ENCODE assay signal across 8 cellular contexts in genomic region chr2:157441072-157441454, GRCh38. TPM values are rescaled to one million over a fixed set of nuclear protein-coding genes. Genes with fewer than 3 reads are reported as not detected.
DNase-seq lines count a peak whose midpoint lies in the region; ATAC-seq, FAIRE-seq and TF ChIP-seq lines count a peak whose summit lies in the region.

No MANE protein-coding gene starts in this region.

- peaks cover 5 to 17% (median 11%) of the 10 kb centered on the region in 3 donors for H3K4me1 ChIP-seq in pancreas

- DNase-seq in CD4-positive, alpha-beta T cell = peak in 2 of 10 experiments; percentile 42 to 47
- no peak for DNase-seq in GM19239 (ENCODE audit: insufficient read length, low spot score)
- DNase-seq in pancreas = peak in 1 of 6 donors; percentile 35
- no peak for DNase-seq in midbrain (lab: John Stamatoyannopoulos, UW)
- no peak for DNase-seq in occipital lobe (lab: John Stamatoyannopoulos, UW)
- DNase-seq in NCI-H774 (lab: John Stamatoyannopoulos, UW) = no peak

- CTCF ChIA-PET in CD4-positive, alpha-beta T cell (lab: Charles Lee) = interaction anchor here (0.7 to 3.7 kb wide), 6 partner anchors 17 to 331 kb away, joined by 3 to 41 read pairs (median 4); no protein-coding TSS in a partner anchor

- no peak for TF ChIP-seq CTCF in CD4-positive, alpha-beta T cell (IDR thresholded peaks at IDR 0.05)
- TF ChIP-seq CTCF in pancreas (IDR thresholded peaks at IDR 0.05) = no peak

- H3K9me3 ChIP-seq in CD4-positive, alpha-beta T cell (ENCODE audit: control insufficient read depth, low read length) = no peaks in the 10 kb centered on the region
- H3K9me3 ChIP-seq in pancreas = no peaks in the 10 kb centered on the region

- peak overlapping the region; percentile 97 for H3K27ac Mint-ChIP-seq in CD4-positive, alpha-beta T cell
- peak overlapping the region; percentile 96 for H3K27ac Mint-ChIP-seq in activated T-helper 17 cell treated with anti-CD3 and anti-CD28 coated beads, Interleukin-2, amount 50 U/mL, for 72 hours

- FAIRE-seq in GM19239 (lab: Jason Lieb, UNC) = peak; percentile 98
- no peak for FAIRE-seq in pancreas (lab: Jason Lieb, UNC)

- no peaks in the 10 kb centered on the region for H3K9me3 Mint-ChIP-seq in CD4-positive, alpha-beta T cell
- H3K9me3 Mint-ChIP-seq in activated T-helper 17 cell treated with anti-CD3 and anti-CD28 coated beads, Interleukin-2, amount 50 U/mL, for 72 hours = no peaks in the 10 kb centered on the region

- POLR2A ChIA-PET in CD4-positive, alpha-beta T cell (lab: Charles Lee) = interaction anchor here (0.7 to 17.5 kb wide), 23 partner anchors 8 to 450 kb away, joined by 3 to 384 read pairs (median 9); partner anchors contain the start of gene ACVR1

- H3K36me3 ChIP-seq in pancreas = no peaks in the 10 kb centered on the region

- intact Hi-C loops in CD4-positive, alpha-beta T cell (cut with DNase I, micrococcal nuclease) = loop anchor here (1.0 to 5.0 kb wide), 6 partner anchors 23 to 114 kb away; no protein-coding TSS in a partner anchor
- intact Hi-C loops in pancreas (cut with DNase I) = no loop called here

- peak overlapping the region in 1 of 4 donors; percentile 28 for H3K4me3 ChIP-seq in pancreas

- peak overlapping the region; percentile 95 for H3K4me3 Mint-ChIP-seq in CD4-positive, alpha-beta T cell
- H3K4me3 Mint-ChIP-seq in activated T-helper 17 cell treated with anti-CD3 and anti-CD28 coated beads, Interleukin-2, amount 50 U/mL, for 72 hours = peak overlapping the region; percentile 92

- 42 to 55% methylated on average over 2 of the region's 2 CpGs for WGBS in pancreas, 2 donors

- peaks cover 31% of the 10 kb centered on the region for H3K4me1 Mint-ChIP-seq in CD4-positive, alpha-beta T cell (ENCODE audit: low read depth)
- peaks cover 8% of the 10 kb centered on the region for H3K4me1 Mint-ChIP-seq in activated T-helper 17 cell treated with anti-CD3 and anti-CD28 coated beads, Interleukin-2, amount 50 U/mL, for 72 hours

- H3K27me3 ChIP-seq in CD4-positive, alpha-beta T cell (ENCODE audit: control insufficient read depth, insufficient read depth, low read length) = no peaks in the 10 kb centered on the region
- no peaks in the 10 kb centered on the region for H3K27me3 ChIP-seq in pancreas

- ATAC-seq in CD4-positive, alpha-beta T cell (ENCODE audit: poor library complexity) = peak; percentile 59
- ATAC-seq in HG03280 (IDR thresholded peaks at IDR 0.05; ENCODE audit: unreplicated experiment) (peak; percentile 39), pancreas (peak; percentile 65 to 89 (median 82))
- peak; percentile 19 for ATAC-seq in activated T-helper 17 cell treated with anti-CD3 and anti-CD28 coated beads, Interleukin-2, amount 50 U/mL, for 72 hours (replicated peaks)

- peaks cover 87% of the 10 kb centered on the region for H3K36me3 Mint-ChIP-seq in CD4-positive, alpha-beta T cell (ENCODE audit: low read depth)
- peaks cover 91% of the 10 kb centered on the region for H3K36me3 Mint-ChIP-seq in activated T-helper 17 cell treated with anti-CD3 and anti-CD28 coated beads, Interleukin-2, amount 50 U/mL, for 72 hours (ENCODE audit: low read depth)

- no peaks in the 10 kb centered on the region for H3K27me3 Mint-ChIP-seq in CD4-positive, alpha-beta T cell
- no peaks in the 10 kb centered on the region for H3K27me3 Mint-ChIP-seq in activated T-helper 17 cell treated with anti-CD3 and anti-CD28 coated beads, Interleukin-2, amount 50 U/mL, for 72 hours

- peak overlapping the region; percentile 97 for H3K27ac ChIP-seq in CD4-positive, alpha-beta T cell (ENCODE audit: low read depth, low read length)
- H3K27ac ChIP-seq in pancreas = peak overlapping the region in 2 of 4 donors; percentile 50 to 60

RNA-seq across cellular contexts. Expression of gene CYTIP, which starts 2.8 kb away (rescaled TPM):
- total RNA-seq in CD4-positive, alpha-beta T cell = 100 to 1,000 TPM; 474 to 490 TPM
- 100 to 1,000 TPM; 581 to 591 TPM for total RNA-seq in activated T-helper 17 cell treated with anti-CD3 and anti-CD28 coated beads, Interleukin-2, amount 50 U/mL, for 72 hours
- total RNA-seq in pancreas = 1 to 10 TPM; 1.2 to 6.4 (median 4.1) TPM
- under 1 TPM; 0.47 to 0.68 TPM for polyA plus RNA-seq in pancreas
- 5.1 TPM for total RNA-seq in occipital lobe

Comparison
In these comparisons a context has a peak if more than half of its experiments do, and no peak if none do; other contexts are left out.
1. ATAC-seq: peak in every context shown above with its lines; median percentile 82 in pancreas; 59 in CD4-positive, alpha-beta T cell; 39 in HG03280; 19 in activated T-helper 17 cell treated with anti-CD3 and anti-CD28 coated beads, Interleukin-2, amount 50 U/mL, for 72 hours.
2. RNA of gene CYTIP, which starts 2.8 kb away (total RNA-seq): 581 to 591 TPM in activated T-helper 17 cell treated with anti-CD3 and anti-CD28 coated beads, Interleukin-2, amount 50 U/mL, for 72 hours and 474 to 490 TPM in CD4-positive, alpha-beta T cell; 5.1 TPM in occipital lobe (single experiment) and 1.2 to 6.4 TPM in pancreas; every median in the first group is over 10 times any median in the second.
3. intact Hi-C loops: an anchor here in CD4-positive, alpha-beta T cell (1.0 to 5.0 kb wide); none called in pancreas.